ENCODE assay signal across 11 cellular contexts in the genomic region with DNA sequence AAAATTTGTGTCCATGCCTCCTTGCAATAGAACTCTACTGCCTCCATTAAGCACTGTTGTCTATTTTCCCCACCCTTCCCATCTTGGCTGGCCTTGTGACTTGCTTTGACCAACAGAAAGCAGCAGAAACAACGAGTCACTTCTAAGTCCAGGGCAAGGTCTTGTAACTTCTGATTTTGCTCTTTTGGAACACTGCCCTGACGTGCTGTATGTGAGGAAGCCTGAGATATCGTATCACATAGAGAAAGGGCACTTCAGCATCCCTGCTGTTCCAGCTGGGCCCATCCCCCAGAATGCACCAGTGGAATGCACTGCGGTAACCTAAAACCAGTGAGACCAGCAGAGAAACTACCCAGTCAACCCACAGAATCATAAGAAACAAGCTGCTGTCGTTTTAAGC. TPM values are rescaled to one million over a fixed set of nuclear protein-coding genes. Genes with fewer than 3 reads are reported as not detected.
DNase-seq lines count a peak whose midpoint lies in the region; ATAC-seq and TF ChIP-seq lines count a peak whose summit lies in the region.
"Had no signal": no experiment of that assay in that cellular context is flagged by ENCODE, and none has a peak within 500 bp of the region (broad histone marks: within the 10 kb centered on the region; RNA-seq: fewer than 3 reads in every experiment).

No MANE protein-coding gene starts in this region.

- H4K8ac ChIP-seq in H9 (replicated peaks; ENCODE audit: insufficient read length, low read depth, low read length): no peak overlapping the region
- no peak overlapping the region for H4K8ac ChIP-seq in trophoblast cell (ENCODE audit: low read depth, low read length)

- H3K4ac ChIP-seq in H9 (ENCODE audit: low read depth, low read length): no peak overlapping the region
- H3K4ac ChIP-seq in trophoblast cell (ENCODE audit: low read depth, low read length): peak overlapping the region; percentile 57

- H3K18ac ChIP-seq in H9 (ENCODE audit: insufficient read length, low read depth, low read length) (no peak overlapping the region), trophoblast cell (ENCODE audit: low read length) (no peak overlapping the region)

- no peak overlapping the region for H2BK120ac ChIP-seq in H9 (ENCODE audit: low read depth, low read length, poor library complexity, severe bottlenecking)
- no peak overlapping the region for H2BK120ac ChIP-seq in trophoblast cell (ENCODE audit: insufficient read depth, low read length, poor library complexity)

- POLR2A ChIA-PET in PC-3 (lab: Charles Lee; ENCODE audit: unreplicated experiment): no interaction called here

- no peaks in the 10 kb centered on the region for H3K27me3 Mint-ChIP-seq in H9 (ENCODE audit: low read depth)

- no peak overlapping the region for H2BK20ac ChIP-seq in H9 (ENCODE audit: low read depth, low read length, poor library complexity, severe bottlenecking)

- no peaks in the 10 kb centered on the region for H3K9me2 ChIP-seq in PC-3 (replicated peaks; ENCODE audit: low read length)

- H2AK5ac ChIP-seq in H9 (ENCODE audit: insufficient read length, low read length) (no peak overlapping the region), trophoblast cell (ENCODE audit: low read length) (no peak overlapping the region)

- intact Hi-C loops in PC-3 (cut with micrococcal nuclease) (no loop called here), testis (cut with DNase I; ENCODE audit: low total_unique reads) (no loop called here)

- H4K5ac ChIP-seq in H9 (ENCODE audit: insufficient read length, low read depth, low read length): no peak overlapping the region

- CTCF ChIA-PET in PC-3 (lab: Charles Lee): no interaction called here

- H3K36me3 ChIP-seq in PC-3 (ENCODE audit: low read depth, low read length) (no peaks in the 10 kb centered on the region), trophoblast cell (ENCODE audit: control insufficient read depth in 1 of 2, insufficient read depth in 2 of 2, low read length in 2 of 2) (no peaks in the 10 kb centered on the region), testis (ENCODE audit: low read depth, missing control alignments) (no peaks in the 10 kb centered on the region)

- H3K9me3 ChIP-seq in H9 (ENCODE audit: control insufficient read depth, low read depth, low read length) (no peaks in the 10 kb centered on the region), PC-3 (ENCODE audit: low read length) (no peaks in the 10 kb centered on the region), trophoblast cell (ENCODE audit: insufficient read depth, low read depth, low read length) (no peaks in the 10 kb centered on the region), testis (no peaks in the 10 kb centered on the region)

- no peak overlapping the region for H3K14ac ChIP-seq in H9 (ENCODE audit: insufficient read depth, low read length)
- H3K14ac ChIP-seq in trophoblast cell (ENCODE audit: low read length): no peak overlapping the region

- H2BK5ac ChIP-seq in H9 (ENCODE audit: insufficient read length, low read length): no peak overlapping the region
- no peak overlapping the region for H2BK5ac ChIP-seq in trophoblast cell (ENCODE audit: low read depth, low read length, poor library complexity)

- DNase-seq in H9 (peak; percentile 73), PC-3 (peak; percentile 10), fibroblast of mammary gland (ENCODE audit: low read depth) (peak; percentile 64), trophoblast cell (no peak), testis (no peak), GM03348 (ENCODE audit: low spot score) (no peak), NCI-H146 treated with DMSO at 0.1 percent for 48 hours (lab: John Stamatoyannopoulos, UW; ENCODE audit: unreplicated experiment) (no peak)
- DNase-seq: activated effector memory CD4-positive, alpha-beta T cell treated with anti-CD3 and anti-CD28 coated beads, Interleukin-2, amount 50 U/mL, for 16 hours had no signal

- H3K79me2 ChIP-seq in H9 (ENCODE audit: insufficient read depth, low read length) (peaks cover 30% of the 10 kb centered on the region; the same call in 1 of the 2 replicates), PC-3 (ENCODE audit: low read length) (peaks cover 97% of the 10 kb centered on the region), trophoblast cell (ENCODE audit: control insufficient read depth, insufficient read depth, low read length, poor library complexity) (peaks cover 5% of the 10 kb centered on the region)

- H3K27me3 ChIP-seq in H9 (ENCODE audit: insufficient read depth, low read length): no peaks in the 10 kb centered on the region
- no peaks in the 10 kb centered on the region for H3K27me3 ChIP-seq in PC-3 (ENCODE audit: low read length)
- no peaks in the 10 kb centered on the region for H3K27me3 ChIP-seq in trophoblast cell (ENCODE audit: insufficient read depth, low read length)
- no peaks in the 10 kb centered on the region for H3K27me3 ChIP-seq in testis

- H3K9me3 Mint-ChIP-seq in H9: no peaks in the 10 kb centered on the region
- H3K9me3 Mint-ChIP-seq: IgD-negative memory B cell had no signal

- no peak overlapping the region for H3T11ph ChIP-seq in H9 (ENCODE audit: low read length)

- no peak overlapping the region for H3K9ac ChIP-seq in H9 (ENCODE audit: extremely low read depth, insufficient read length, low read length)
- no peak overlapping the region for H3K9ac ChIP-seq in PC-3 (ENCODE audit: low read length)
- H3K9ac ChIP-seq in trophoblast cell (ENCODE audit: low read length): no peak overlapping the region

- peak overlapping the region; percentile 68 to 94 (median 73); a peak in 6 of 7 replicates for H3K27ac Mint-ChIP-seq in H9
- H3K27ac Mint-ChIP-seq: IgD-negative memory B cell had no signal

- peaks cover 11% of the 10 kb centered on the region; the same call in 1 of the 2 replicates for H3K4me1 ChIP-seq in H9 (ENCODE audit: insufficient read depth, low read length)
- peaks cover 8% of the 10 kb centered on the region; the same call in 1 of the 2 replicates for H3K4me1 ChIP-seq in PC-3 (ENCODE audit: insufficient read depth, low read length)
- H3K4me1 ChIP-seq in trophoblast cell (ENCODE audit: control insufficient read depth in 1 of 2, insufficient read depth in 2 of 2, low read length in 2 of 2): peaks cover 0 to 3% of the 10 kb centered on the region in 2 experiments
- H3K4me1 ChIP-seq in testis: peaks cover 4% of the 10 kb centered on the region

- no peak overlapping the region for H3K27ac ChIP-seq in H9 (ENCODE audit: insufficient read length, low read depth, low read length)
- no peak overlapping the region for H3K27ac ChIP-seq in PC-3 (ENCODE audit: low read length)
- no peak overlapping the region for H3K27ac ChIP-seq in trophoblast cell (ENCODE audit: low read depth, low read length)
- no peak overlapping the region for H3K27ac ChIP-seq in testis
- H3K27ac ChIP-seq: skin epidermis had no signal

- ATAC-seq in PC-3 (no peak), GM21390 (IDR thresholded peaks at IDR 0.05; ENCODE audit: unreplicated experiment) (no peak)

- no peak overlapping the region for H3K56ac ChIP-seq in H9 (ENCODE audit: insufficient read length, low read depth, low read length)

- H3K36me3 Mint-ChIP-seq in H9 (ENCODE audit: insufficient read depth in 1 of 3, low read depth in 3 of 3): peaks cover 0 to 2% (median 0%) of the 10 kb centered on the region in 3 experiments; a peak in 1 of 7 replicates
- H3K36me3 Mint-ChIP-seq: IgD-negative memory B cell had no signal

- H3F3A ChIP-seq in PC-3 (ENCODE audit: low read length, unreplicated experiment): no peaks in the 10 kb centered on the region

- H3K79me1 ChIP-seq in H9 (ENCODE audit: insufficient read depth, low read depth, low read length, poor library complexity, severe bottlenecking) (peaks cover 3% of the 10 kb centered on the region), trophoblast cell (ENCODE audit: low read length) (no peaks in the 10 kb centered on the region)

- H4K91ac ChIP-seq in H9 (ENCODE audit: insufficient read length, low read depth, low read length): no peak overlapping the region
- no peak overlapping the region for H4K91ac ChIP-seq in trophoblast cell (ENCODE audit: low read depth, low read length)

- no CpG with 5 or more reads among the region's 5 CpGs for WGBS in H9 (ENCODE audit: extremely low coverage, insufficient read length, low lambda C conversion rate)
- WGBS in trophoblast cell (ENCODE audit: extremely low coverage, insufficient coverage, insufficient read length): no CpG with 5 or more reads among the region's 5 CpGs
- WGBS in testis, 2 donors: 51 to 52% methylated on average over 5 of the region's 5 CpGs

- TF ChIP-seq POLR2A in testis (IDR thresholded peaks at IDR 0.05): no peak

- no peak overlapping the region for H2BK12ac ChIP-seq in H9 (ENCODE audit: insufficient read length, low read depth, low read length)
- no peak overlapping the region for H2BK12ac ChIP-seq in trophoblast cell (ENCODE audit: low read length)

- peaks cover 3% of the 10 kb centered on the region for H3K23me2 ChIP-seq in H9 (ENCODE audit: insufficient read length, low read depth, low read length, poor library complexity, severe bottlenecking)

- no peak overlapping the region for H4K12ac ChIP-seq in trophoblast cell (ENCODE audit: low read depth, low read length)

- TF ChIP-seq CTCF in H9 (conservative IDR thresholded peaks at IDR 0.05) (no peak), PC-3 (conservative IDR thresholded peaks at IDR 0.05; ENCODE audit: low read depth, low read length) (no peak), fibroblast of mammary gland (conservative IDR thresholded peaks at IDR 0.05; ENCODE audit: control insufficient read depth, insufficient read depth, low read depth, low read length) (no peak), testis (IDR thresholded peaks at IDR 0.05) (no peak)

- H4K20me1 ChIP-seq in H9 (ENCODE audit: control insufficient read depth, insufficient read depth, insufficient read length): no peaks in the 10 kb centered on the region
- peaks cover 28% of the 10 kb centered on the region for H4K20me1 ChIP-seq in PC-3 (ENCODE audit: low read length)

- H3K23ac ChIP-seq in H9 (ENCODE audit: insufficient read length, low read depth, low read length) (no peak overlapping the region), trophoblast cell (ENCODE audit: low read length) (no peak overlapping the region)

- H2AFZ ChIP-seq in H9 (ENCODE audit: low read length): no peak overlapping the region
- H2AFZ ChIP-seq in PC-3 (ENCODE audit: low read length): no peak overlapping the region
- no peak overlapping the region for H2AFZ ChIP-seq in trophoblast cell (ENCODE audit: insufficient read depth, low read length, poor library complexity)

- no peak overlapping the region for H2BK15ac ChIP-seq in H9 (ENCODE audit: low read depth, low read length)

- peak overlapping the region in 1 of 2 experiments; percentile 35; a peak in 1 of 5 replicates for H3K4me3 Mint-ChIP-seq in H9
- H3K4me3 Mint-ChIP-seq: IgD-negative memory B cell had no signal

- peaks cover 36 to 57% of the 10 kb centered on the region in 2 experiments for H3K4me1 Mint-ChIP-seq in H9

- H3K4me3 ChIP-seq in PC-3 (ENCODE audit: low read length) (no peak overlapping the region), fibroblast of mammary gland (ENCODE audit: control insufficient read depth, low read depth, low read length) (no peak overlapping the region), trophoblast cell (ENCODE audit: low read depth, low read length) (no peak overlapping the region), testis (no peak overlapping the region)
- H3K4me3 ChIP-seq: skin epidermis had no signal

- no TSS peak for BruUV-seq in PC-3 (replicated peaks; lab: Mats Ljungman, UMichigan)

- H3K4me2 ChIP-seq in H9 (ENCODE audit: insufficient read depth, insufficient read length, low read length) (peak overlapping the region; percentile 53), PC-3 (ENCODE audit: low read length) (no peak overlapping the region), trophoblast cell (ENCODE audit: low read length) (no peak overlapping the region)

RNA-seq across cellular contexts. Expression of a gene that starts 28.1 kb away (rescaled TPM):
- total RNA-seq in H9 (2021) (99.8 and 112 TPM in 2 replicates), PC-3 (2014; rRNA removed) (76.2 and 80.3 TPM in 2 replicates), testis (100 to 1,000 TPM in 1 of 2 donors, 10 to 100 TPM in 1; 82.9 to 110 TPM)
- polyA plus RNA-seq in trophoblast cell (2013): 100 and 102 TPM in 2 replicates
- 59.6 TPM for polyA plus RNA-seq in testis (ENCODE audit: insufficient read depth, low read depth, low replicate concordance)

Comparison
In these comparisons a context has a peak if more than half of its experiments do, and no peak if none do; other contexts are left out.
1. DNase-seq: peak in H9 (single experiment), PC-3 (single experiment) and fibroblast of mammary gland (single experiment); none in trophoblast cell (0 of 2), testis (single experiment), GM03348 (single experiment) and NCI-H146 treated with DMSO at 0.1 percent for 48 hours (single experiment).